ENCODE assay signal across 16 cellular contexts in the genomic region with DNA sequence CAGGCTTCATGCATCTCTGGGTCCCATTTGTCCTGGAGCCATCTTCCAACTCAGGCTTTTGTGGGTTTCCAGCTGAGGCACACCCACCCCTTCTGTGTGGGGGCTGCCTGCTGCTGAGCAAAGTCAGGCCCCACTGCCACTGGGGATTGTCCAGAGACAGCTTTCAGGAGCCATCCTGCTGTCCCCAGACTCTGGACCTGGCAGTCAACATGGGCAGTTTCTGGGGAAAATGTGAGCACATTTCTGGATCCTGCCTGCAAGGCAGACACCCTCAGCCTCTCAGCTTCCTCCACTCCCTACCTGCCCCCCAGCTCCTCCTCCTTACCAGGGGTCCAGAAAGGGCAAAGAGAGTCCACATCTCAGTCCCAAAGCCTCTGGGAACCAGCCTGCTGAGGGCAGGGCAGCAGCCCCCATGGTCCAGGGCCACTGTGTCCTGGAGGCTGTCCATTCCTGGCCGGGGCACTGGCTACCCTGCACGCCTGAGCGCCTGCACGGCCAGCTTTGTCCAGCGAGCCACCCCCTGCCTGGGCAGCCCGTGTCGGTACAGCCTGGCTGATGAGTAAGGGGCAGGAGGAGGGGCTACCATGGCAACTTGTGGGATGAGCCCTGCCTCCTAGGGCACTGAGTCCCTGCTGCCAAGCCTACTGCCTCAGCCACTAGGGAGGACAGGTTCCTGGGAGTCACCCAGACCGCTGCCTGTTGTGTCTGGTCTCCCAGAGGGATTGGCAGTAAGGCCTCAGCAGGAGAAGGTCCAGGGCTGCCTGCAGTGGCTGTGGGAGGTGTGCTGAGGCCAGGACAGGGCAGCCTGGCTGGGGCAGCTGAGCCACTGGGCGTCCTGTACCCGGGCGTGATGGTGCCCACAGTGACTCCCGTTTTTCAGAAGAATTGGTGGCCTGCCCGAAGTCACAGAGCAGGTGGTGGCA. TPM values are rescaled to one million over a fixed set of nuclear protein-coding genes. Genes with fewer than 3 reads are reported as not detected.
DNase-seq lines count a peak whose midpoint lies in the region; ATAC-seq and TF ChIP-seq lines count a peak whose summit lies in the region.
"Had no signal": no experiment of that assay in that cellular context is flagged by ENCODE, and none has a peak within 500 bp of the region (broad histone marks: within the 10 kb centered on the region; RNA-seq: fewer than 3 reads in every experiment).

A gene with protein sequence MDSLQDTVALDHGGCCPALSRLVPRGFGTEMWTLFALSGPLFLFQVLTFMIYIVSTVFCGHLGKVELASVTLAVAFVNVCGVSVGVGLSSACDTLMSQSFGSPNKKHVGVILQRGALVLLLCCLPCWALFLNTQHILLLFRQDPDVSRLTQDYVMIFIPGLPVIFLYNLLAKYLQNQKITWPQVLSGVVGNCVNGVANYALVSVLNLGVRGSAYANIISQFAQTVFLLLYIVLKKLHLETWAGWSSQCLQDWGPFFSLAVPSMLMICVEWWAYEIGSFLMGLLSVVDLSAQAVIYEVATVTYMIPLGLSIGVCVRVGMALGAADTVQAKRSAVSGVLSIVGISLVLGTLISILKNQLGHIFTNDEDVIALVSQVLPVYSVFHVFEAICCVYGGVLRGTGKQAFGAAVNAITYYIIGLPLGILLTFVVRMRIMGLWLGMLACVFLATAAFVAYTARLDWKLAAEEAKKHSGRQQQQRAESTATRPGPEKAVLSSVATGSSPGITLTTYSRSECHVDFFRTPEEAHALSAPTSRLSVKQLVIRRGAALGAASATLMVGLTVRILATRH (minus strand): TSS at position 477 of the 923 bp plus-strand sequence. CDS start 29 bp downstream, at position 448.

- H3K4me3 ChIP-seq in epithelial cell of esophagus (ENCODE audit: low read length) (peak within 1 kb of the TSS; percentile 30), hepatocyte (no peak within 1 kb of the TSS)

- H3K27me3 ChIP-seq in hepatocyte: no peaks in the 10 kb centered on the region

- H3K4me1 Mint-ChIP-seq in activated CD8-positive, alpha-beta memory T cell treated with anti-CD3 and anti-CD28 coated beads, Interleukin-2, amount 10 ng/mL, durations not matched to agents 7 days and 5 days: no peaks in the 10 kb centered on the region

- no peaks in the 10 kb centered on the region for H3K27me3 Mint-ChIP-seq in activated CD8-positive, alpha-beta memory T cell treated with anti-CD3 and anti-CD28 coated beads, Interleukin-2, amount 10 ng/mL, durations not matched to agents 7 days and 5 days

- no peak within 1 kb of the TSS for H2AFZ ChIP-seq in hepatocyte

- H3K79me2 ChIP-seq in hepatocyte: no peaks in the 10 kb centered on the region

- no peak for TF ChIP-seq RAD21 in Ishikawa (IDR thresholded peaks at IDR 0.05; ENCODE audit: low read depth)

- H3K36me3 Mint-ChIP-seq in activated CD8-positive, alpha-beta memory T cell treated with anti-CD3 and anti-CD28 coated beads, Interleukin-2, amount 10 ng/mL, durations not matched to agents 7 days and 5 days: no peaks in the 10 kb centered on the region

- no peaks in the 10 kb centered on the region for H3K9me3 Mint-ChIP-seq in activated CD8-positive, alpha-beta memory T cell treated with anti-CD3 and anti-CD28 coated beads, Interleukin-2, amount 10 ng/mL, durations not matched to agents 7 days and 5 days (ENCODE audit: low read depth)
- H3K9me3 Mint-ChIP-seq: nephron had no signal

- H3K4me2 ChIP-seq in hepatocyte: no peak within 1 kb of the TSS

- no peak for ATAC-seq in activated CD8-positive, alpha-beta memory T cell treated with anti-CD3 and anti-CD28 coated beads, Interleukin-2, amount 10 ng/mL, durations not matched to agents 7 days and 5 days
- ATAC-seq in stimulated activated naive CD8-positive, alpha-beta T cell treated with anti-CD3 and anti-CD28 coated beads, Interleukin-15, Interleukin-2, amounts not matched to agents 100 U/mL and 50 U/mL, for 24 hours: no peak
- ATAC-seq: HCT116, left lobe of liver had no signal

- H4K20me1 ChIP-seq in hepatocyte (ENCODE audit: insufficient read depth, poor library complexity, severe bottlenecking): no peaks in the 10 kb centered on the region

- no peak within 1 kb of the TSS for H3K27ac Mint-ChIP-seq in activated CD8-positive, alpha-beta memory T cell treated with anti-CD3 and anti-CD28 coated beads, Interleukin-2, amount 10 ng/mL, durations not matched to agents 7 days and 5 days

- H3K27ac ChIP-seq in hepatocyte: no peak within 1 kb of the TSS
- H3K27ac ChIP-seq: VCaP had no signal

- peaks cover 5% of the 10 kb centered on the region for H3K4me1 ChIP-seq in hepatocyte (ENCODE audit: insufficient read depth)

- no peaks in the 10 kb centered on the region for H3K9me2 ChIP-seq in hepatocyte (replicated peaks; ENCODE audit: insufficient read depth)

- no peaks in the 10 kb centered on the region for H3K36me3 ChIP-seq in hepatocyte (replicated peaks; ENCODE audit: insufficient read depth, low read depth)

- H3K4me3 Mint-ChIP-seq in activated CD8-positive, alpha-beta memory T cell treated with anti-CD3 and anti-CD28 coated beads, Interleukin-2, amount 10 ng/mL, durations not matched to agents 7 days and 5 days: no peak within 1 kb of the TSS
- H3K4me3 Mint-ChIP-seq: nephron had no signal

- WGBS in hepatocyte (ENCODE audit: low lambda C conversion rate, missing lambda C conversion rate): 82% methylated on average over 13 of the region's 13 CpGs

- no peaks in the 10 kb centered on the region for H3K9me3 ChIP-seq in hepatocyte (ENCODE audit: low read depth)

- DNase-seq in A172 (ENCODE audit: low spot score) (peak; percentile 75), epithelial cell of esophagus (ENCODE audit: low read depth) (no peak), myocyte (ENCODE audit: low read depth) (peak; percentile 50), hepatocyte (ENCODE audit: low spot score) (no peak), cerebellar nuclear complex (lab: John Stamatoyannopoulos, UW) (no peak)
- DNase-seq in activated CD8-positive, alpha-beta memory T cell treated with anti-CD3 and anti-CD28 coated beads, Interleukin-2, amount 10 ng/mL, durations not matched to agents 7 days and 5 days: no peak
- no peak for DNase-seq in stimulated activated naive CD8-positive, alpha-beta T cell treated with anti-CD3 and anti-CD28 coated beads, Interleukin-15, Interleukin-2, amounts not matched to agents 100 U/mL and 50 U/mL, for 24 hours
- DNase-seq: DMS153 had no signal

- CTCF ChIA-PET in activated CD8-positive, alpha-beta memory T cell treated with anti-CD3 and anti-CD28 coated beads, Interleukin-2, amount 10 ng/mL, durations not matched to agents 7 days and 5 days (lab: Charles Lee): no interaction called here

- TF ChIP-seq CTCF in epithelial cell of esophagus (IDR thresholded peaks at IDR 0.05; ENCODE audit: insufficient read depth, low read depth, low read length, missing control alignments) (no peak), hepatocyte (IDR thresholded peaks at IDR 0.05; ENCODE audit: poor library complexity) (no peak)

- TF ChIP-seq EP300 in Ishikawa (IDR thresholded peaks at IDR 0.05; ENCODE audit: borderline replicate concordance): peak; percentile 71

TF ChIP-seq in Ishikawa, 13 proteins besides CTCF, POLR2A, EP300 and RAD21:
- TF ChIP-seq TCF12 (IDR thresholded peaks at IDR 0.05; ENCODE audit: low read depth): peak; percentile 87
- TF ChIP-seq, protein P1, sequence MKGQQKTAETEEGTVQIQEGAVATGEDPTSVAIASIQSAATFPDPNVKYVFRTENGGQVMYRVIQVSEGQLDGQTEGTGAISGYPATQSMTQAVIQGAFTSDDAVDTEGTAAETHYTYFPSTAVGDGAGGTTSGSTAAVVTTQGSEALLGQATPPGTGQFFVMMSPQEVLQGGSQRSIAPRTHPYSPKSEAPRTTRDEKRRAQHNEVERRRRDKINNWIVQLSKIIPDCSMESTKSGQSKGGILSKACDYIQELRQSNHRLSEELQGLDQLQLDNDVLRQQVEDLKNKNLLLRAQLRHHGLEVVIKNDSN (IDR thresholded peaks at IDR 0.05): 0 out of 2 replicates have a peak, but pooled peaks have one; percentile 10
- TF ChIP-seq, protein P2, sequence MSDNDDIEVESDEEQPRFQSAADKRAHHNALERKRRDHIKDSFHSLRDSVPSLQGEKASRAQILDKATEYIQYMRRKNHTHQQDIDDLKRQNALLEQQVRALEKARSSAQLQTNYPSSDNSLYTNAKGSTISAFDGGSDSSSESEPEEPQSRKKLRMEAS (IDR thresholded peaks at IDR 0.05): peak; percentile 73
- TF ChIP-seq CEBPB (IDR thresholded peaks at IDR 0.05): no peak
- TF ChIP-seq, protein P3, sequence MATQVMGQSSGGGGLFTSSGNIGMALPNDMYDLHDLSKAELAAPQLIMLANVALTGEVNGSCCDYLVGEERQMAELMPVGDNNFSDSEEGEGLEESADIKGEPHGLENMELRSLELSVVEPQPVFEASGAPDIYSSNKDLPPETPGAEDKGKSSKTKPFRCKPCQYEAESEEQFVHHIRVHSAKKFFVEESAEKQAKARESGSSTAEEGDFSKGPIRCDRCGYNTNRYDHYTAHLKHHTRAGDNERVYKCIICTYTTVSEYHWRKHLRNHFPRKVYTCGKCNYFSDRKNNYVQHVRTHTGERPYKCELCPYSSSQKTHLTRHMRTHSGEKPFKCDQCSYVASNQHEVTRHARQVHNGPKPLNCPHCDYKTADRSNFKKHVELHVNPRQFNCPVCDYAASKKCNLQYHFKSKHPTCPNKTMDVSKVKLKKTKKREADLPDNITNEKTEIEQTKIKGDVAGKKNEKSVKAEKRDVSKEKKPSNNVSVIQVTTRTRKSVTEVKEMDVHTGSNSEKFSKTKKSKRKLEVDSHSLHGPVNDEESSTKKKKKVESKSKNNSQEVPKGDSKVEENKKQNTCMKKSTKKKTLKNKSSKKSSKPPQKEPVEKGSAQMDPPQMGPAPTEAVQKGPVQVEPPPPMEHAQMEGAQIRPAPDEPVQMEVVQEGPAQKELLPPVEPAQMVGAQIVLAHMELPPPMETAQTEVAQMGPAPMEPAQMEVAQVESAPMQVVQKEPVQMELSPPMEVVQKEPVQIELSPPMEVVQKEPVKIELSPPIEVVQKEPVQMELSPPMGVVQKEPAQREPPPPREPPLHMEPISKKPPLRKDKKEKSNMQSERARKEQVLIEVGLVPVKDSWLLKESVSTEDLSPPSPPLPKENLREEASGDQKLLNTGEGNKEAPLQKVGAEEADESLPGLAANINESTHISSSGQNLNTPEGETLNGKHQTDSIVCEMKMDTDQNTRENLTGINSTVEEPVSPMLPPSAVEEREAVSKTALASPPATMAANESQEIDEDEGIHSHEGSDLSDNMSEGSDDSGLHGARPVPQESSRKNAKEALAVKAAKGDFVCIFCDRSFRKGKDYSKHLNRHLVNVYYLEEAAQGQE (IDR thresholded peaks at IDR 0.05; ENCODE audit: low read depth): no peak
- TF ChIP-seq ZBTB7A (IDR thresholded peaks at IDR 0.05; ENCODE audit: low read depth): peak; percentile 79
- peak; percentile 54; the same call in 1 of the 2 replicates for TF ChIP-seq NFIC (IDR thresholded peaks at IDR 0.05)

RNA-seq across cellular contexts. Expression of the gene that starts here (rescaled TPM):
- total RNA-seq in A172 (2014; rRNA removed; shearing (Covaris generic)): 1.9 and 3.1 TPM in 2 replicates
- 3.8 and 5.6 TPM in 2 replicates for total RNA-seq in myocyte
- polyA plus RNA-seq in myocyte (2012): 0.76 TPM
- total RNA-seq in activated CD8-positive, alpha-beta memory T cell treated with anti-CD3 and anti-CD28 coated beads, Interleukin-2, amount 10 ng/mL, durations not matched to agents 7 days and 5 days: not detected
- total RNA-seq in hepatocyte: 0.07 TPM in 1 of 2 replicates, not detected in the other
- not detected in 2 replicates for polyA plus RNA-seq in hepatocyte
- total RNA-seq: glomerular endothelial cell, left lobe of liver, SK-MEL-5, skeletal muscle tissue had no signal

Comparison
In these comparisons a context has a peak if more than half of its experiments do, and no peak if none do; other contexts are left out.
1. DNase-seq: peak in A172 (single experiment) and myocyte (single experiment); none in epithelial cell of esophagus (single experiment), activated CD8-positive, alpha-beta memory T cell treated with anti-CD3 and anti-CD28 coated beads, Interleukin-2, amount 10 ng/mL, durations not matched to agents 7 days and 5 days (single experiment), hepatocyte (single experiment), cerebellar nuclear complex (0 of 2) and stimulated activated naive CD8-positive, alpha-beta T cell treated with anti-CD3 and anti-CD28 coated beads, Interleukin-15, Interleukin-2, amounts not matched to agents 100 U/mL and 50 U/mL, for 24 hours (single experiment).